ENCODE assay signal across 1 cellular context in genomic region chr5:132408965-132409364, GRCh38.
TF ChIP-seq lines count a peak whose summit lies in the region.

No MANE protein-coding gene starts in this region.

TF ChIP-seq in SK-N-SH treated with all-trans-retinoic acid at 6 μM for 48 hours, 23 proteins besides CTCF, POLR2A, EP300 and RAD21 (continued from another document):
- TF ChIP-seq TSHZ2 (CRISPR knock-in tag; IDR thresholded peaks at IDR 0.05): no peak
